Comparison of ENCODE assay signal across 14 cellular contexts in genomic region chr16:22355487-22355908, GRCh38. TPM values are rescaled to one million over a fixed set of nuclear protein-coding genes. Genes with fewer than 3 reads are reported as not detected.
DNase-seq lines count a peak whose midpoint lies in the region; ATAC-seq lines count a peak whose summit lies in the region.
"Had no signal": no experiment of that assay in that cellular context is flagged by ENCODE, and none has a peak within 500 bp of the region (broad histone marks: within the 10 kb centered on the region; RNA-seq: fewer than 3 reads in every experiment).

No MANE protein-coding gene starts in this region.

- no peak overlapping the region for H3K4me3 Mint-ChIP-seq in activated CD8-positive, alpha-beta memory T cell treated with anti-CD3 and anti-CD28 coated beads, Interleukin-2, amount 10 ng/mL, durations not matched to agents 7 days and 5 days
- no peak overlapping the region for H3K4me3 Mint-ChIP-seq in activated CD4-positive, alpha-beta memory T cell treated with anti-CD3 and anti-CD28 coated beads for 36 hours
- H3K4me3 Mint-ChIP-seq in natural killer cell treated with Interleukin-12 subunit alpha and Interleukin-12 subunit beta and Interleukin-15 and Interleukin-18, amount 100 ng/mL, for 72 hours = peak overlapping the region; percentile 63

- no peaks in the 10 kb centered on the region for H3K27me3 Mint-ChIP-seq in activated CD8-positive, alpha-beta memory T cell treated with anti-CD3 and anti-CD28 coated beads, Interleukin-2, amount 10 ng/mL, durations not matched to agents 7 days and 5 days
- H3K27me3 Mint-ChIP-seq in activated CD4-positive, alpha-beta memory T cell treated with anti-CD3 and anti-CD28 coated beads for 36 hours = no peaks in the 10 kb centered on the region
- no peaks in the 10 kb centered on the region for H3K27me3 Mint-ChIP-seq in natural killer cell treated with Interleukin-12 subunit alpha and Interleukin-12 subunit beta and Interleukin-15 and Interleukin-18, amount 100 ng/mL, for 72 hours

- peaks cover 58% of the 10 kb centered on the region for H3K4me1 Mint-ChIP-seq in activated CD8-positive, alpha-beta memory T cell treated with anti-CD3 and anti-CD28 coated beads, Interleukin-2, amount 10 ng/mL, durations not matched to agents 7 days and 5 days
- H3K4me1 Mint-ChIP-seq in activated CD4-positive, alpha-beta memory T cell treated with anti-CD3 and anti-CD28 coated beads for 36 hours (ENCODE audit: low read depth) = peaks cover 71% of the 10 kb centered on the region
- peaks cover 41 to 50% of the 10 kb centered on the region in 2 donors for H3K4me1 Mint-ChIP-seq in natural killer cell treated with Interleukin-12 subunit alpha and Interleukin-12 subunit beta and Interleukin-15 and Interleukin-18, amount 100 ng/mL, for 72 hours (ENCODE audit: low read depth in 2 of 2)

- DNase-seq in activated CD8-positive, alpha-beta memory T cell treated with anti-CD3 and anti-CD28 coated beads, Interleukin-2, amount 10 ng/mL, durations not matched to agents 7 days and 5 days = no peak
- DNase-seq in activated CD8-positive, alpha-beta memory T cell treated with anti-CD3 and anti-CD28 coated beads, Interleukin-2, amount 50 U/mL, for 48 hours = no peak
- no peak for DNase-seq in activated CD4-positive, alpha-beta memory T cell treated with anti-CD3 and anti-CD28 coated beads for 36 hours
- no peak for DNase-seq in natural killer cell treated with Interleukin-12 subunit alpha and Interleukin-12 subunit beta and Interleukin-15 and Interleukin-18, amount 100 ng/mL, for 72 hours (ENCODE audit: low spot score)
- DNase-seq in glomerular visceral epithelial cell (ENCODE audit: extremely low spot score) (no peak), NCI-H1417 treated with DMSO at 0.1 percent for 48 hours (lab: John Stamatoyannopoulos, UW) (no peak), SKM-1 treated with dmso at 0.1 percent for 144 hours (lab: John Stamatoyannopoulos, UW; ENCODE audit: unreplicated experiment) (no peak)
- DNase-seq: DMS153; GOT3; NCI-H2171 treated with DMSO at 0.1 percent for 48 hours; NK-92 treated with Interleukin-12 subunit alpha and Interleukin-12 subunit beta, amount 100 ng/mL, for 24 hours; pancreas; trophoblast cell had no signal

- CTCF ChIA-PET in activated CD8-positive, alpha-beta memory T cell treated with anti-CD3 and anti-CD28 coated beads, Interleukin-2, amount 10 ng/mL, durations not matched to agents 7 days and 5 days (lab: Charles Lee) = interaction anchor here (0.9 to 1.6 kb wide), 4 partner anchors 17 to 63 kb away, joined by 3 to 5 read pairs (median 4); no protein-coding TSS in a partner anchor
- CTCF ChIA-PET in activated CD4-positive, alpha-beta memory T cell treated with anti-CD3 and anti-CD28 coated beads for 36 hours (lab: Charles Lee) = no interaction called here

- POLR2A ChIA-PET in activated CD4-positive, alpha-beta memory T cell treated with anti-CD3 and anti-CD28 coated beads for 36 hours (lab: Charles Lee) = no interaction called here

- peak overlapping the region; percentile 75 for H3K27ac Mint-ChIP-seq in activated CD8-positive, alpha-beta memory T cell treated with anti-CD3 and anti-CD28 coated beads, Interleukin-2, amount 10 ng/mL, durations not matched to agents 7 days and 5 days
- peak overlapping the region; percentile 78 for H3K27ac Mint-ChIP-seq in activated CD4-positive, alpha-beta memory T cell treated with anti-CD3 and anti-CD28 coated beads for 36 hours
- peak overlapping the region; percentile 77 to 90 for H3K27ac Mint-ChIP-seq in natural killer cell treated with Interleukin-12 subunit alpha and Interleukin-12 subunit beta and Interleukin-15 and Interleukin-18, amount 100 ng/mL, for 72 hours

- peaks cover 40% of the 10 kb centered on the region for H3K36me3 Mint-ChIP-seq in activated CD8-positive, alpha-beta memory T cell treated with anti-CD3 and anti-CD28 coated beads, Interleukin-2, amount 10 ng/mL, durations not matched to agents 7 days and 5 days
- H3K36me3 Mint-ChIP-seq in activated CD4-positive, alpha-beta memory T cell treated with anti-CD3 and anti-CD28 coated beads for 36 hours = peaks cover 22% of the 10 kb centered on the region
- peaks cover 4% of the 10 kb centered on the region for H3K36me3 Mint-ChIP-seq in natural killer cell treated with Interleukin-12 subunit alpha and Interleukin-12 subunit beta and Interleukin-15 and Interleukin-18, amount 100 ng/mL, for 72 hours

- intact Hi-C loops in activated CD4-positive, alpha-beta memory T cell treated with anti-CD3 and anti-CD28 coated beads for 36 hours (cut with micrococcal nuclease) = no loop called here

- ATAC-seq in activated CD8-positive, alpha-beta memory T cell treated with anti-CD3 and anti-CD28 coated beads, Interleukin-2, amount 10 ng/mL, durations not matched to agents 7 days and 5 days = no peak
- peak; percentile 33 for ATAC-seq in HG03108 (IDR thresholded peaks at IDR 0.05; ENCODE audit: unreplicated experiment)
- peak; percentile 35 to 55 for ATAC-seq in natural killer cell treated with Interleukin-12 subunit alpha and Interleukin-12 subunit beta and Interleukin-15 and Interleukin-18, amount 100 ng/mL, for 72 hours
- ATAC-seq: pancreas had no signal

- no peaks in the 10 kb centered on the region for H3K9me3 Mint-ChIP-seq in activated CD8-positive, alpha-beta memory T cell treated with anti-CD3 and anti-CD28 coated beads, Interleukin-2, amount 10 ng/mL, durations not matched to agents 7 days and 5 days (ENCODE audit: low read depth)
- no peaks in the 10 kb centered on the region for H3K9me3 Mint-ChIP-seq in activated CD4-positive, alpha-beta memory T cell treated with anti-CD3 and anti-CD28 coated beads for 36 hours
- H3K9me3 Mint-ChIP-seq in natural killer cell treated with Interleukin-12 subunit alpha and Interleukin-12 subunit beta and Interleukin-15 and Interleukin-18, amount 100 ng/mL, for 72 hours = no peaks in the 10 kb centered on the region

RNA-seq across cellular contexts. Expression of gene CDR2, which starts 18.9 kb away (rescaled TPM):
- total RNA-seq in activated CD8-positive, alpha-beta memory T cell treated with anti-CD3 and anti-CD28 coated beads, Interleukin-2, amount 10 ng/mL, durations not matched to agents 7 days and 5 days = 10 to 100 TPM; 42.5 to 49.1 TPM
- 10 to 100 TPM; 44.0 to 44.4 TPM for total RNA-seq in activated CD4-positive, alpha-beta memory T cell treated with anti-CD3 and anti-CD28 coated beads for 36 hours
- 10 to 100 TPM; 41.5 to 47.6 TPM for total RNA-seq in natural killer cell treated with Interleukin-12 subunit alpha and Interleukin-12 subunit beta and Interleukin-15 and Interleukin-18, amount 100 ng/mL, for 72 hours

RNA-seq across cellular contexts. Expression of gene POLR3E, which starts 58.3 kb away (rescaled TPM):
- total RNA-seq in activated CD8-positive, alpha-beta memory T cell treated with anti-CD3 and anti-CD28 coated beads, Interleukin-2, amount 10 ng/mL, durations not matched to agents 7 days and 5 days = 10 to 100 TPM; 56.5 to 88.0 TPM
- total RNA-seq in activated CD4-positive, alpha-beta memory T cell treated with anti-CD3 and anti-CD28 coated beads for 36 hours = 10 to 100 TPM; 75.0 to 80.3 TPM
- total RNA-seq in natural killer cell treated with Interleukin-12 subunit alpha and Interleukin-12 subunit beta and Interleukin-15 and Interleukin-18, amount 100 ng/mL, for 72 hours = 100 to 1,000 TPM in 1 of 2 donors, 10 to 100 TPM in 1; 54.7 to 114 TPM
